1 cellular context compared by ENCODE assay signal in the genomic region with DNA sequence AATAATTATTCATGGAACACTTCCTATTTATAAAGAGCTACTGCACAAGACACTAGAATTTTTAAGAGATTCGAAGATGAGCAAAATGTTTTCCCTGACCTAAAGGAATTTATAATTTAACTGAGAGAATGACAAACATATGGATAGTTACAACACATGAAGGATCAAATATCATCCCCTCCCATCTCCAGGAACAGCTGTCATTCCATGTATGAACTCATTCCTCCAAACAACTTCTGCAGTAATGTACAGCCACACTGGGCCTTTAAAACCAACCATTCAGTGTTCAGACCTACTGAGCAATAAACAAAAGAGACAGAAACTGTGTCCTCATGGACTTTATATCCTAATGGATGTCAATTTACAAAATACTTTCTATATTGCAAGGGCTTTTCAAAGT.
TF ChIP-seq lines count a peak whose summit lies in the region.

No MANE protein-coding gene starts in this region.

TF ChIP-seq in IMR-90, 13 proteins besides CTCF, POLR2A, EP300 and RAD21 (continued from another document):
- no peak for TF ChIP-seq USF2 (IDR thresholded peaks at IDR 0.05; ENCODE audit: low read depth, low read length)
- no peak for TF ChIP-seq NFE2L2 (IDR thresholded peaks at IDR 0.05; ENCODE audit: low read depth, low read length)
- TF ChIP-seq CHD1 (IDR thresholded peaks at IDR 0.05; ENCODE audit: low read depth, low read length) = no peak
- TF ChIP-seq SMC3 (IDR thresholded peaks at IDR 0.05; ENCODE audit: low read depth, low read length) = no peak
- TF ChIP-seq FOS (IDR thresholded peaks at IDR 0.05; ENCODE audit: low read depth, low read length) = no peak
